ENCODE assay signal across 22 cellular contexts in genomic region chr1:227365473-227366067, GRCh38. TPM values are rescaled to one million over a fixed set of nuclear protein-coding genes. Genes with fewer than 3 reads are reported as not detected.
DNase-seq lines count a peak whose midpoint lies in the region; ATAC-seq, FAIRE-seq and TF ChIP-seq lines count a peak whose summit lies in the region.
"Had no signal": no experiment of that assay in that cellular context is flagged by ENCODE, and none has a peak within 500 bp of the region (broad histone marks: within the 10 kb centered on the region; RNA-seq: fewer than 3 reads in every experiment).

No MANE protein-coding gene starts in this region.

- intact Hi-C loops in K562 (cut with micrococcal nuclease): no loop called here
- intact Hi-C loops in mucosa of descending colon (cut with DNase I, micrococcal nuclease): no loop called here
- intact Hi-C loops in right lobe of liver (cut with DNase I): no loop called here

- H3K36me3 ChIP-seq in K562 (ENCODE audit: control insufficient read depth, insufficient read depth, low read length) (no peaks in the 10 kb centered on the region), mucosa of descending colon (ENCODE audit: low read depth) (no peaks in the 10 kb centered on the region), small intestine (ENCODE audit: control insufficient read depth in 2 of 2, insufficient read depth in 2 of 2, low read length in 2 of 2) (no peaks in the 10 kb centered on the region), H7 (replicated peaks; ENCODE audit: control insufficient read depth, insufficient read depth, low read length) (no peaks in the 10 kb centered on the region), right lobe of liver (no peaks in the 10 kb centered on the region)
- H3K36me3 ChIP-seq: BE2C; BLaER1 treated with 17β-estradiol and CSF1 and Interleukin-3, amounts not matched to agents 10 nM and 100 nM; HAP-1 had no signal

- no peak for TF ChIP-seq CTCF in K562 (IDR thresholded peaks at IDR 0.05 in 2 of 3, conservative IDR thresholded peaks at IDR 0.05 in 1 of 3; ENCODE audit: insufficient read depth in 2 of 3, low read depth in 1 of 3, low read length in 3 of 3)
- TF ChIP-seq CTCF in mucosa of descending colon (IDR thresholded peaks at IDR 0.05): no peak
- no peak for TF ChIP-seq CTCF in right lobe of liver (IDR thresholded peaks at IDR 0.05)

- POLR2A ChIA-PET in K562 (lab: Yijun Ruan, JAX): no interaction called here

- H3K9me1 ChIP-seq in K562 (ENCODE audit: control insufficient read depth, insufficient read depth, low read length): no peaks in the 10 kb centered on the region

- no peak overlapping the region for H3K9ac ChIP-seq in K562 (ENCODE audit: insufficient read depth in 1 of 2, low read depth in 2 of 2, low read length in 2 of 2)
- H3K9ac ChIP-seq: BLaER1 treated with 17β-estradiol and CSF1 and Interleukin-3, amounts not matched to agents 10 nM and 100 nM had no signal

- H3K4me1 ChIP-seq in K562 (replicated peaks in 1 of 2; ENCODE audit: control insufficient read depth in 2 of 2, insufficient read depth in 2 of 2, low read length in 2 of 2): peaks cover 8 to 19% of the 10 kb centered on the region in 2 experiments; a peak in 4 of 5 replicates
- H3K4me1 ChIP-seq in mucosa of descending colon (ENCODE audit: low read depth): peaks cover 4% of the 10 kb centered on the region
- H3K4me1 ChIP-seq in small intestine (ENCODE audit: control insufficient read depth in 2 of 2, insufficient read depth in 1 of 2, low read depth in 1 of 2, low read length in 1 of 2): peaks cover 0 to 2% of the 10 kb centered on the region in 2 donors
- no peaks in the 10 kb centered on the region for H3K4me1 ChIP-seq in right lobe of liver
- H3K4me1 ChIP-seq: BLaER1 treated with 17β-estradiol and CSF1 and Interleukin-3, amounts not matched to agents 10 nM and 100 nM; HAP-1 had no signal

- H3K9me3 ChIP-seq in K562 (replicated peaks; ENCODE audit: control insufficient read depth, insufficient read depth, low read depth, low read length) (no peaks in the 10 kb centered on the region), mucosa of descending colon (no peaks in the 10 kb centered on the region), small intestine (ENCODE audit: control insufficient read depth, low read depth) (no peaks in the 10 kb centered on the region), right lobe of liver (no peaks in the 10 kb centered on the region)
- H3K9me3 ChIP-seq: A549; BE2C; BLaER1 treated with 17β-estradiol and CSF1 and Interleukin-3, amounts not matched to agents 10 nM and 100 nM; HAP-1 had no signal

- H3K4me3 ChIP-seq in K562 (no peak overlapping the region), mucosa of descending colon (no peak overlapping the region), small intestine (ENCODE audit: low read depth in 1 of 2, low read length in 2 of 2) (no peak overlapping the region), H7 (ENCODE audit: insufficient read depth, low read depth, low read length) (no peak overlapping the region), right lobe of liver (no peak overlapping the region)
- H3K4me3 ChIP-seq: A549; BLaER1 treated with 17β-estradiol and CSF1 and Interleukin-3, amounts not matched to agents 10 nM and 100 nM; GM12878; GM23338; HAP-1 had no signal

- TF ChIP-seq EP300 in K562 (IDR thresholded peaks at IDR 0.05; ENCODE audit: low read length): no peak

- FAIRE-seq in K562 (lab: Jason Lieb, UNC) (no peak), small intestine (lab: Jason Lieb, UNC) (no peak)
- FAIRE-seq: D721Med, GM12878 had no signal

- DNase-seq in K562 (ENCODE audit: extremely low read depth in 1 of 4, low spot score in 3 of 4): no peak
- peak in 1 of 3 donors; percentile 49 for DNase-seq in mucosa of descending colon
- peak; percentile 75 for DNase-seq in small intestine
- DNase-seq in H7: no peak
- DNase-seq in right lobe of liver: no peak
- DNase-seq: 8988T; ACHN; AML-193; BE2C; CD4-positive, alpha-beta T cell; CD8-positive, alpha-beta memory T cell; DMS 273 treated with DMSO at 0.1 percent for 48 hours; DMS79; EL; GDM1 had no signal

- WGBS in K562 (ENCODE audit: insufficient coverage, low coverage, missing lambda C conversion rate): 56% methylated on average over 3 of the region's 3 CpGs
- 17 to 65% (median 33%) methylated on average over 3 of the region's 3 CpGs for WGBS in small intestine, 3 donors
- 62% methylated on average over 3 of the region's 3 CpGs for WGBS in right lobe of liver (ENCODE audit: insufficient coverage, low coverage, low lambda C conversion rate, missing lambda C conversion rate)

- no peaks in the 10 kb centered on the region for H3K79me2 ChIP-seq in K562 (ENCODE audit: control insufficient read depth, insufficient read depth, low read length)

- no peak overlapping the region for H3K4me2 ChIP-seq in K562 (ENCODE audit: insufficient read depth, low read length)
- H3K4me2 ChIP-seq: A549; BLaER1 treated with 17β-estradiol and CSF1 and Interleukin-3, amounts not matched to agents 10 nM and 100 nM; GM23338 had no signal

- no peak overlapping the region for H2AFZ ChIP-seq in K562 (ENCODE audit: low read depth, low read length)
- H2AFZ ChIP-seq: GM23338 had no signal

- ATAC-seq in K562 (no peak), mucosa of descending colon (peak; percentile 95), HG02884 (IDR thresholded peaks at IDR 0.05; ENCODE audit: unreplicated experiment) (no peak), right lobe of liver (no peak)
- ATAC-seq: A549, GM12878, GM23338 had no signal

- H3K27me3 ChIP-seq in K562 (ENCODE audit: control insufficient read depth in 2 of 2, insufficient read depth in 2 of 2, low read length in 2 of 2) (no peaks in the 10 kb centered on the region), small intestine (ENCODE audit: control insufficient read depth in 2 of 2, insufficient read depth in 2 of 2, low read length in 2 of 2) (no peaks in the 10 kb centered on the region), H7 (ENCODE audit: control insufficient read depth, insufficient read depth, low read length) (no peaks in the 10 kb centered on the region; the same call in 1 of the 2 replicates), right lobe of liver (no peaks in the 10 kb centered on the region)
- H3K27me3 ChIP-seq: BE2C; BLaER1 treated with 17β-estradiol and CSF1 and Interleukin-3, amounts not matched to agents 10 nM and 100 nM had no signal

- CTCF ChIA-PET in K562 (lab: Yijun Ruan, JAX; ENCODE audit: low intra/inter-chr PET ratio): no interaction called here

- TF ChIP-seq RAD21 in K562 (CRISPR knock-in tag; conservative IDR thresholded peaks at IDR 0.05 in 1 of 2, IDR thresholded peaks at IDR 0.05 in 1 of 2): no peak

- H4K20me1 ChIP-seq in K562 (replicated peaks; ENCODE audit: control insufficient read depth, insufficient read depth, low read length): no peaks in the 10 kb centered on the region
- H4K20me1 ChIP-seq: BLaER1 treated with 17β-estradiol and CSF1 and Interleukin-3, amounts not matched to agents 10 nM and 100 nM had no signal

- no TSS peak for BruUV-seq in K562 (replicated peaks; lab: Mats Ljungman, UMichigan)

- in situ Hi-C loops in K562 (cut with MboI): no loop called here

- TF ChIP-seq POLR2A in K562 (conservative IDR thresholded peaks at IDR 0.05): no peak
- TF ChIP-seq POLR2A in right lobe of liver (IDR thresholded peaks at IDR 0.05): no peak

- H3K27ac ChIP-seq in K562 (ENCODE audit: extremely low read depth, low read depth, low read length) (no peak overlapping the region), small intestine (ENCODE audit: low read depth in 1 of 2, low read length in 1 of 2) (no peak overlapping the region), right lobe of liver (no peak overlapping the region)
- H3K27ac ChIP-seq: A549; BLaER1 treated with 17β-estradiol and CSF1 and Interleukin-3, amounts not matched to agents 10 nM and 100 nM had no signal

TF ChIP-seq in K562, 482 proteins besides CTCF, POLR2A, EP300 and RAD21 (continues in another document):
- TF ChIP-seq THRB (CRISPR knock-in tag; conservative IDR thresholded peaks at IDR 0.05) (0 out of 2 replicates have a peak, but pooled peaks have one; percentile 57), ELF4 (CRISPR knock-in tag; IDR thresholded peaks at IDR 0.05) (peak; percentile 37; the same call in 1 of the 2 replicates)

RNA-seq across cellular contexts. Expression of gene CDC42BPA, which starts 47.3 kb away (rescaled TPM):
- total RNA-seq in K562 (2011; cell fraction: chromatin; rRNA removed; ENCODE audit: low replicate concordance): 57.9 and 301 TPM in 2 replicates
- total RNA-seq in K562 (2011; cell fraction: nucleolus; rRNA removed): 30.5 and 47.2 TPM in 2 replicates
- 88.9 and 189 TPM in 2 replicates for total RNA-seq in K562 (2011; cell fraction: nucleoplasm; rRNA removed)
- 41.1 and 57.4 TPM in 2 replicates for total RNA-seq in K562 (2014; rRNA removed)
- 69.8 and 76.9 TPM in 2 replicates for total RNA-seq in K562 (2014; rRNA removed; fragmentation: Illumina TruSeq; extraction: Trizol)
- 73.9 and 77.5 TPM in 2 replicates for total RNA-seq in K562 (2015; rRNA removed; fragmentation: Illumina TruSeq; extraction: Trizol)
- 49.8 and 54.9 TPM in 2 replicates for total RNA-seq in K562 (2021)
- polyA plus RNA-seq in K562 (2011; rRNA removed): 27.7 and 44.1 TPM in 2 replicates
- 16.9 and 17.7 TPM in 2 replicates for polyA plus RNA-seq in K562 (2011; cell fraction: cytosol; rRNA removed)
- 29.4 and 39.0 TPM in 2 replicates for polyA plus RNA-seq in K562 (2011; cell fraction: nucleus; rRNA removed)
- 25.7 and 29.0 TPM in 2 replicates for polyA plus RNA-seq in K562 (2012)
- polyA plus RNA-seq in K562 (2014; fragmentation: Illumina TruSeq; extraction: Trizol): 31.6 and 34.5 TPM in 2 replicates
- 10 to 100 TPM in 1 of 2 experiments, 1 to 10 TPM in 1; 8.0 to 52.1 TPM for polyA plus RNA-seq in K562 (2014; fragmentation: Nextera tagmentation; extraction: Ambion mirVana)
- 27.0 and 27.4 TPM in 2 replicates for polyA plus RNA-seq in K562 (2014; rRNA removed)
- polyA minus RNA-seq in K562 (2011; rRNA and poly(A)+ RNA removed): 164 and 196 TPM in 2 replicates
- polyA minus RNA-seq in K562 (2011; cell fraction: cytosol; rRNA and poly(A)+ RNA removed): 34.5 and 62.7 TPM in 2 replicates
- polyA minus RNA-seq in K562 (2011; cell fraction: nucleus; rRNA and poly(A)+ RNA removed): 138 and 164 TPM in 2 replicates
- 10 to 100 TPM; 32.6 to 70.7 (median 50.2) TPM for total RNA-seq in mucosa of descending colon
- polyA plus RNA-seq in small intestine: 10 to 100 TPM; 10.8 to 15.2 (median 12.5) TPM
- 26.1 and 32.4 TPM in 2 replicates for total RNA-seq in H7 (2014; rRNA removed; shearing (Covaris generic))
- total RNA-seq in right lobe of liver: 10 to 100 TPM; 11.4 to 35.0 (median 22.2) TPM
